Comparison of ENCODE assay signal across 8 cellular contexts in the genomic region with DNA sequence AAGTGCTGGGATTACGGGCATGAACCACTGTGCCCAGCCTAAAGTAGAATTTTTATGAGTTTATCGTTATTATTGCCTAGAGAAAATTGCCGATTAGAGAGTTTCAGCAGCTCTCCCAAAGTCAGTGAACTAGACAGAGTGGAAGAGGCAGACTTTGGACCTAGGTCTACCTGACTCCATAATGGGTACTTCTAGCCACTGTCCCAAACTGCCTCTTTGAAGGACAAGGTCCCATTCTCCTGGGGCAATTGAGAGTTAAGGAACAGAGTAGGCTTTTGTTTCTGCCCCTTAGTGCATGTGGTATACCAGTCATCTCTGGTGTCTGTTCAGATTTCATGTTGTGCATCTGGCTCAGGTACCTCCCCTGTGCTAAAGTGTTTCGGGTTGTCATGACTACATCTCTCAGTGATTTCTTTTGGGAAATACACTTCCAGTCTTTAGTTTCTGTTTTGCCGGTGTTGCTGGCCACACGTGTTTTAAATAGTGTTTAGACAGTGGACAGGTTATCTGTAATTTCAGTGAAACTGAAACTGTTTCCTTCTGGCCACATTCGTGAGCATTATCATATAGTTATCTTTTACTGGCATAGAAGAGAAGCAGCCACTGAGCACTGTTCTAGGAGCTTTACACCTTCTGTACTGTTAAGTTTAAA. TPM values are rescaled to one million over a fixed set of nuclear protein-coding genes. Genes with fewer than 3 reads are reported as not detected.
DNase-seq lines count a peak whose midpoint lies in the region; ATAC-seq and TF ChIP-seq lines count a peak whose summit lies in the region.

No MANE protein-coding gene starts in this region.

- no peaks in the 10 kb centered on the region for H3K27me3 Mint-ChIP-seq in activated CD4-positive, alpha-beta T cell treated with anti-CD3 and anti-CD28 coated beads, Interleukin-2, amount 10 ng/mL, durations not matched to agents 7 days and 5 days
- H3K27me3 Mint-ChIP-seq in activated naive CD8-positive, alpha-beta T cell treated with anti-CD3 and anti-CD28 coated beads, Interleukin-2, amount 50 U/mL, for 24 hours = no peaks in the 10 kb centered on the region

- H3K4me3 ChIP-seq in skeletal muscle cell (ENCODE audit: low read depth, low read length) (no peak overlapping the region), prostate gland (peak overlapping the region in 1 of 2 donors; percentile 6)

- intact Hi-C loops in prostate gland (cut with DNase I) = no loop called here

- no peaks in the 10 kb centered on the region for H3K9me3 ChIP-seq in prostate gland

- 47% methylated on average over 7 of the region's 7 CpGs for WGBS in prostate gland

- H3K4me3 Mint-ChIP-seq in activated CD4-positive, alpha-beta T cell treated with anti-CD3 and anti-CD28 coated beads, Interleukin-2, amount 10 ng/mL, durations not matched to agents 7 days and 5 days = peak overlapping the region; percentile 12
- H3K4me3 Mint-ChIP-seq in activated naive CD8-positive, alpha-beta T cell treated with anti-CD3 and anti-CD28 coated beads, Interleukin-2, amount 50 U/mL, for 24 hours = no peak overlapping the region

- no peak for TF ChIP-seq POLR2A in prostate gland (IDR thresholded peaks at IDR 0.05)

- H3K36me3 ChIP-seq in prostate gland = no peaks in the 10 kb centered on the region

- TF ChIP-seq CTCF in prostate gland (IDR thresholded peaks at IDR 0.05) = no peak

- H3K4me1 ChIP-seq in prostate gland (replicated peaks) = no peaks in the 10 kb centered on the region

- H3K27ac Mint-ChIP-seq in activated CD4-positive, alpha-beta T cell treated with anti-CD3 and anti-CD28 coated beads, Interleukin-2, amount 10 ng/mL, durations not matched to agents 7 days and 5 days = peak overlapping the region; percentile 36
- no peak overlapping the region for H3K27ac Mint-ChIP-seq in activated naive CD8-positive, alpha-beta T cell treated with anti-CD3 and anti-CD28 coated beads, Interleukin-2, amount 50 U/mL, for 24 hours

- ATAC-seq in HG03095 (IDR thresholded peaks at IDR 0.05; ENCODE audit: unreplicated experiment) = peak; percentile 97
- peak; percentile 59 for ATAC-seq in activated naive CD8-positive, alpha-beta T cell treated with anti-CD3 and anti-CD28 coated beads, Interleukin-2, amount 50 U/mL, for 24 hours

- no peaks in the 10 kb centered on the region for H3K36me3 Mint-ChIP-seq in activated CD4-positive, alpha-beta T cell treated with anti-CD3 and anti-CD28 coated beads, Interleukin-2, amount 10 ng/mL, durations not matched to agents 7 days and 5 days (ENCODE audit: low read depth)
- H3K36me3 Mint-ChIP-seq in activated naive CD8-positive, alpha-beta T cell treated with anti-CD3 and anti-CD28 coated beads, Interleukin-2, amount 50 U/mL, for 24 hours (ENCODE audit: low read depth) = no peaks in the 10 kb centered on the region

- H3K27me3 ChIP-seq in prostate gland (replicated peaks; ENCODE audit: insufficient read depth) = no peaks in the 10 kb centered on the region

- CTCF ChIA-PET in activated CD4-positive, alpha-beta T cell treated with anti-CD3 and anti-CD28 coated beads, Interleukin-2, amount 10 ng/mL, durations not matched to agents 7 days and 5 days (lab: Charles Lee) = no interaction called here

- peak; percentile 13 for DNase-seq in activated CD4-positive, alpha-beta T cell treated with anti-CD3 and anti-CD28 coated beads, Interleukin-2, amount 10 ng/mL, durations not matched to agents 7 days and 5 days
- no peak for DNase-seq in activated CD4-positive, alpha-beta T cell treated with anti-CD3 and anti-CD28 coated beads for 48 hours
- no peak for DNase-seq in activated naive CD8-positive, alpha-beta T cell treated with anti-CD3 and anti-CD28 coated beads, Interleukin-2, amount 50 U/mL, for 24 hours
- DNase-seq in skeletal muscle cell (ENCODE audit: low read depth) = peak; percentile 4
- no peak for DNase-seq in iPS-NIHi7 (ENCODE audit: extremely low spot score)
- no peak for DNase-seq in stimulated activated CD4-positive, alpha-beta T cell treated with anti-CD3 and anti-CD28 coated beads, Interleukin-4, amount 100 ng/mL, for 4 hours
- no peak for DNase-seq in prostate gland (ENCODE audit: low spot score)

- H3K9me3 Mint-ChIP-seq in activated CD4-positive, alpha-beta T cell treated with anti-CD3 and anti-CD28 coated beads, Interleukin-2, amount 10 ng/mL, durations not matched to agents 7 days and 5 days = peaks cover 2% of the 10 kb centered on the region
- no peaks in the 10 kb centered on the region for H3K9me3 Mint-ChIP-seq in activated naive CD8-positive, alpha-beta T cell treated with anti-CD3 and anti-CD28 coated beads, Interleukin-2, amount 50 U/mL, for 24 hours

- POLR2A ChIA-PET in activated CD4-positive, alpha-beta T cell treated with anti-CD3 and anti-CD28 coated beads, Interleukin-2, amount 10 ng/mL, durations not matched to agents 7 days and 5 days (lab: Charles Lee) = no interaction called here

- H3K27ac ChIP-seq in prostate gland = no peak overlapping the region

- H3K4me1 Mint-ChIP-seq in activated CD4-positive, alpha-beta T cell treated with anti-CD3 and anti-CD28 coated beads, Interleukin-2, amount 10 ng/mL, durations not matched to agents 7 days and 5 days = peaks cover 5% of the 10 kb centered on the region
- H3K4me1 Mint-ChIP-seq in activated naive CD8-positive, alpha-beta T cell treated with anti-CD3 and anti-CD28 coated beads, Interleukin-2, amount 50 U/mL, for 24 hours = peaks cover 7% of the 10 kb centered on the region

RNA-seq across cellular contexts. Expression of a gene that starts 4.7 kb away (rescaled TPM):
- total RNA-seq in activated CD4-positive, alpha-beta T cell treated with anti-CD3 and anti-CD28 coated beads, Interleukin-2, amount 10 ng/mL, durations not matched to agents 7 days and 5 days = under 1 TPM in 1 of 2 experiments, not detected in 1; 0.04 TPM
- under 1 TPM; 0.14 to 0.45 TPM for total RNA-seq in prostate gland

RNA-seq across cellular contexts. Expression of a gene that starts 52.5 kb away (rescaled TPM):
- not detected for total RNA-seq in activated CD4-positive, alpha-beta T cell treated with anti-CD3 and anti-CD28 coated beads, Interleukin-2, amount 10 ng/mL, durations not matched to agents 7 days and 5 days
- total RNA-seq in prostate gland = 10 to 100 TPM in 1 of 2 donors, 1 to 10 TPM in 1; 3.1 to 27.4 TPM

Comparison
In these comparisons a context has a peak if more than half of its experiments do, and no peak if none do; other contexts are left out.
1. DNase-seq: peak in activated CD4-positive, alpha-beta T cell treated with anti-CD3 and anti-CD28 coated beads, Interleukin-2, amount 10 ng/mL, durations not matched to agents 7 days and 5 days (single experiment) and skeletal muscle cell (single experiment); none in activated CD4-positive, alpha-beta T cell treated with anti-CD3 and anti-CD28 coated beads for 48 hours (single experiment), activated naive CD8-positive, alpha-beta T cell treated with anti-CD3 and anti-CD28 coated beads, Interleukin-2, amount 50 U/mL, for 24 hours (single experiment), iPS-NIHi7 (single experiment), stimulated activated CD4-positive, alpha-beta T cell treated with anti-CD3 and anti-CD28 coated beads, Interleukin-4, amount 100 ng/mL, for 4 hours (0 of 2) and prostate gland (single experiment).